In genomic region chr3:38453075-38453913, GRCh38 we compare ENCODE assay signal across 2 cellular contexts.
A peak's percentile ranks its signal among the peaks of the same experiment; 100 is the strongest.
TF ChIP-seq lines count a peak whose summit lies in the region.

TSS of gene ACVR2B (plus strand) at chr3:38453890. CDS start at chr3:38454323, 433 bp downstream.

TF ChIP-seq in IMR-90, 13 proteins besides CTCF, POLR2A, EP300 and RAD21:
- TF ChIP-seq MXI1 (IDR thresholded peaks at IDR 0.05; ENCODE audit: borderline replicate concordance, low read depth, low read length) (0 out of 2 replicates have a peak, but pooled peaks have one; percentile 33), CEBPB (IDR thresholded peaks at IDR 0.05; ENCODE audit: low read depth, low read length) (no peak), MAZ (IDR thresholded peaks at IDR 0.05; ENCODE audit: borderline replicate concordance, low read depth, low read length) (peak; percentile 39; the same call in 1 of the 2 replicates)

TF ChIP-seq in PFSK-1, 5 proteins besides CTCF, POLR2A, EP300 and RAD21:
- TF ChIP-seq FOXP2 (optimal IDR thresholded peaks at IDR 0.05; ENCODE audit: borderline replicate concordance, extremely low read depth, extremely low read length, insufficient read depth) (peak; percentile 79), REST (IDR thresholded peaks at IDR 0.05; ENCODE audit: insufficient read depth in 1 of 2, low read depth in 2 of 2, low read length in 2 of 2) (no peak), SIN3A (IDR thresholded peaks at IDR 0.05; ENCODE audit: borderline replicate concordance, insufficient read depth, low read length) (peak; percentile 83; the same call in 1 of the 2 replicates), POLR2AphosphoS5 (IDR thresholded peaks at IDR 0.05; ENCODE audit: low read depth, low read length) (no peak), TAF1 (IDR thresholded peaks at IDR 0.05; ENCODE audit: borderline replicate concordance, insufficient read depth, low read length) (0 out of 2 replicates have a peak, but pooled peaks have one; percentile 52)
TF ChIP-seq in PFSK-1: peak in this region for 3.
